8 cellular contexts compared by ENCODE assay signal in the genomic region with DNA sequence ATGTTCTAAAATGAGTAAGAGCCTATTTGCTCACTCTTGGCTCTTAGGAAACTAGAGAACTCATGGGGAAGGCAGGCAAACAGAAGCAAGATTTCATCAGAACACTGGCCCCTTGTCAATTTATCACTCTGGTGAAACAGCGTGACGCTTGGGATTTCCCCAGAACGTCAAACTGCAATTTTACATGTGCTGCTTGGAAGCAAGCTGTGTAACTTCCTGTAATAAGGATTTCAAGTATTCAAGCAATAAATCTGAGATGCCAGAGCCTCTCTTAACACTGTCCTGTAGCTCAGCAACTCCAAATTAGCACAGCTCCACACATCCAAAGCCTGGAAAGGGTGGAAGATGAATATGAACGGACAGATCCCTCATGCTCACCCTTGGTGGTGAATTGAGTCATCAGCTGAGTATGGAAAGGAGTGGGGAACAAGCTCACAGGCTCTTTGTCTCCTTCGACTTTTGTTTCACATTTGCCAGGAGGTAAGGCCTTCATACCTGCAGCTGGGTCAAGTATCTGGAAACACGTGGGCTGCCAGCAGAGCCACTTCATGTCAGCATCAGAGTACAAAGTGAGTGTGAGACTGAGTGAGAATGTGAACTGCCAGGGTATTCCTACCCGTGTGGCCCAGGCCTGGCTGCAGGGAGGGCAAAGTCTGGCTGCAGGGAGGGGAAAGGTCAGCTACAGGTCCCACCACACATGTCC.
DNase-seq lines count a peak whose midpoint lies in the region; ATAC-seq and TF ChIP-seq lines count a peak whose summit lies in the region.

No MANE protein-coding gene starts in this region.

- H3K4me1 Mint-ChIP-seq in activated CD4-positive, alpha-beta T cell treated with anti-CD3 and anti-CD28 coated beads for 36 hours: peaks cover 88% of the 10 kb centered on the region
- peaks cover 81 to 89% of the 10 kb centered on the region in 2 donors for H3K4me1 Mint-ChIP-seq in natural killer cell treated with Interleukin-12 subunit alpha and Interleukin-12 subunit beta and Interleukin-15 and Interleukin-18, amount 100 ng/mL, for 72 hours (ENCODE audit: low read depth in 2 of 2)

- H3K27me3 Mint-ChIP-seq in activated CD4-positive, alpha-beta T cell treated with anti-CD3 and anti-CD28 coated beads for 36 hours: peaks cover 2% of the 10 kb centered on the region
- peaks cover 0 to 7% of the 10 kb centered on the region in 2 donors for H3K27me3 Mint-ChIP-seq in natural killer cell treated with Interleukin-12 subunit alpha and Interleukin-12 subunit beta and Interleukin-15 and Interleukin-18, amount 100 ng/mL, for 72 hours

- no peaks in the 10 kb centered on the region for H3K27me3 ChIP-seq in GM06990 (replicated peaks; ENCODE audit: control insufficient read depth, insufficient read depth, low read length)
- no peaks in the 10 kb centered on the region for H3K27me3 ChIP-seq in endocrine pancreas (ENCODE audit: control insufficient read depth, insufficient read depth, low read length)
- H3K27me3 ChIP-seq in testis: no peaks in the 10 kb centered on the region

- H3K9ac ChIP-seq in endocrine pancreas (ENCODE audit: control insufficient read depth, insufficient read depth, low read length): peak overlapping the region; percentile 6

- CTCF ChIA-PET in activated CD4-positive, alpha-beta T cell treated with anti-CD3 and anti-CD28 coated beads for 36 hours (lab: Charles Lee): interaction anchor here (0.6 to 2.4 kb wide), 19 partner anchors 10 to 311 kb away, joined by 3 to 15 read pairs (median 3); a partner anchor contains a TSS

- TF ChIP-seq CTCF in GM06990 (IDR thresholded peaks at IDR 0.05; ENCODE audit: insufficient read depth, low read length, poor library complexity, severe bottlenecking): no peak
- no peak for TF ChIP-seq CTCF in testis (IDR thresholded peaks at IDR 0.05)

- no peaks in the 10 kb centered on the region for H3K9me3 ChIP-seq in endocrine pancreas (ENCODE audit: control insufficient read depth, low read length)
- H3K9me3 ChIP-seq in testis: no peaks in the 10 kb centered on the region

- 0 out of 2 replicates have a peak overlapping the region, but pooled peaks have one; percentile 12 for H3K4me3 ChIP-seq in GM06990 (replicated peaks; ENCODE audit: low read depth, low read length)
- no peak overlapping the region for H3K4me3 ChIP-seq in endocrine pancreas (ENCODE audit: control insufficient read depth, insufficient read depth, low read length)
- H3K4me3 ChIP-seq in testis: no peak overlapping the region

- peaks cover 22% of the 10 kb centered on the region for H3K36me3 Mint-ChIP-seq in activated CD4-positive, alpha-beta T cell treated with anti-CD3 and anti-CD28 coated beads for 36 hours (ENCODE audit: low read depth)
- H3K36me3 Mint-ChIP-seq in natural killer cell treated with Interleukin-12 subunit alpha and Interleukin-12 subunit beta and Interleukin-15 and Interleukin-18, amount 100 ng/mL, for 72 hours: peaks cover 35% of the 10 kb centered on the region

- peak overlapping the region; percentile 99 for H3K27ac Mint-ChIP-seq in activated CD4-positive, alpha-beta T cell treated with anti-CD3 and anti-CD28 coated beads for 36 hours
- H3K27ac Mint-ChIP-seq in natural killer cell treated with Interleukin-12 subunit alpha and Interleukin-12 subunit beta and Interleukin-15 and Interleukin-18, amount 100 ng/mL, for 72 hours: peak overlapping the region; percentile 97

- peaks cover 2% of the 10 kb centered on the region for H3K9me3 Mint-ChIP-seq in activated CD4-positive, alpha-beta T cell treated with anti-CD3 and anti-CD28 coated beads for 36 hours (ENCODE audit: low read depth)
- peaks cover 16% of the 10 kb centered on the region for H3K9me3 Mint-ChIP-seq in natural killer cell treated with Interleukin-12 subunit alpha and Interleukin-12 subunit beta and Interleukin-15 and Interleukin-18, amount 100 ng/mL, for 72 hours

- intact Hi-C loops in activated CD4-positive, alpha-beta T cell treated with anti-CD3 and anti-CD28 coated beads for 36 hours (cut with DNase I, micrococcal nuclease): loop anchor here (1.0 to 10.0 kb wide), 15 partner anchors 19 to 1483 kb away; a partner anchor contains a TSS
- intact Hi-C loops in testis (cut with DNase I; ENCODE audit: low total_unique reads): no loop called here

- 48 to 50% methylated on average over 7 of the region's 7 CpGs for WGBS in testis, 2 donors

- H3K4me3 Mint-ChIP-seq in activated CD4-positive, alpha-beta T cell treated with anti-CD3 and anti-CD28 coated beads for 36 hours: peak overlapping the region; percentile 70
- peak overlapping the region; percentile 69 for H3K4me3 Mint-ChIP-seq in natural killer cell treated with Interleukin-12 subunit alpha and Interleukin-12 subunit beta and Interleukin-15 and Interleukin-18, amount 100 ng/mL, for 72 hours

- TF ChIP-seq POLR2A in testis (IDR thresholded peaks at IDR 0.05): no peak

- no peaks in the 10 kb centered on the region for H3K4me1 ChIP-seq in endocrine pancreas (ENCODE audit: control insufficient read depth, insufficient read depth, low read length)
- peaks cover 19% of the 10 kb centered on the region for H3K4me1 ChIP-seq in testis

- H3K36me3 ChIP-seq in GM06990 (ENCODE audit: control insufficient read depth, insufficient read depth, low read length): no peaks in the 10 kb centered on the region
- no peaks in the 10 kb centered on the region for H3K36me3 ChIP-seq in endocrine pancreas (ENCODE audit: control insufficient read depth, insufficient read depth, low read length)
- no peaks in the 10 kb centered on the region for H3K36me3 ChIP-seq in testis (ENCODE audit: low read depth, missing control alignments)

- DNase-seq in GM06990 (ENCODE audit: extremely low read depth, insufficient read length) (peak; percentile 60), Kasumi-1 (lab: John Stamatoyannopoulos, UW) (peak; percentile 67 to 73), testis (peak; percentile 81), NCI-H1105 (lab: John Stamatoyannopoulos, UW) (no peak)
- peak; percentile 89 for DNase-seq in activated CD4-positive, alpha-beta T cell treated with anti-CD3 and anti-CD28 coated beads for 36 hours
- peak; percentile 92 for DNase-seq in natural killer cell treated with Interleukin-12 subunit alpha and Interleukin-12 subunit beta and Interleukin-15 and Interleukin-18, amount 100 ng/mL, for 72 hours (ENCODE audit: low spot score)

- peak; percentile 74 for ATAC-seq in GM21737 (IDR thresholded peaks at IDR 0.05; ENCODE audit: unreplicated experiment)
- ATAC-seq in activated CD4-positive, alpha-beta T cell treated with anti-CD3 and anti-CD28 coated beads for 36 hours: peak; percentile 79
- peak; percentile 83 to 92 for ATAC-seq in natural killer cell treated with Interleukin-12 subunit alpha and Interleukin-12 subunit beta and Interleukin-15 and Interleukin-18, amount 100 ng/mL, for 72 hours

- POLR2A ChIA-PET in activated CD4-positive, alpha-beta T cell treated with anti-CD3 and anti-CD28 coated beads for 36 hours (lab: Charles Lee): interaction anchor here (0.6 to 2.7 kb wide), 13 partner anchors 20 to 616 kb away, joined by 3 to 40 read pairs (median 4); a partner anchor contains a TSS

- no peak overlapping the region for H3K27ac ChIP-seq in testis
